ENCODE assay signal across 6 cellular contexts in genomic region chr19:58326501-58326913, GRCh38. TPM values are rescaled to one million over a fixed set of nuclear protein-coding genes. Genes with fewer than 3 reads are reported as not detected.
A peak's percentile ranks its signal among the peaks of the same experiment; 100 is the strongest.
DNase-seq lines count a peak whose midpoint lies in the region; ATAC-seq lines count a peak whose summit lies in the region.

No MANE protein-coding gene starts in this region.

- H3K9me3 Mint-ChIP-seq in activated CD4-positive, alpha-beta T cell treated with anti-CD3 and anti-CD28 coated beads for 36 hours (ENCODE audit: low read depth) = no peaks in the 10 kb centered on the region

- peak; percentile 45 for ATAC-seq in activated CD4-positive, alpha-beta T cell treated with anti-CD3 and anti-CD28 coated beads for 36 hours
- peak; percentile 18 for ATAC-seq in left ventricle myocardium superior

- intact Hi-C loops in activated CD4-positive, alpha-beta T cell treated with anti-CD3 and anti-CD28 coated beads for 36 hours (cut with DNase I, micrococcal nuclease) = loop anchor here (1.0 to 2.0 kb wide), 6 partner anchors 21 to 114 kb away; partner anchors contain the start of genes ERVK3-1 (in 2 of the 2), ZNF8 (in 2 of the 2), ZNF132 (in 1 of the 2) and ZNF497 (in 1 of the 2)
- intact Hi-C loops in left ventricle myocardium superior (cut with micrococcal nuclease) = no loop called here

- H3K27me3 ChIP-seq in thymus (ENCODE audit: control insufficient read depth, insufficient read depth) = no peaks in the 10 kb centered on the region

- no peaks in the 10 kb centered on the region for H3K36me3 Mint-ChIP-seq in activated CD4-positive, alpha-beta T cell treated with anti-CD3 and anti-CD28 coated beads for 36 hours (ENCODE audit: low read depth)

- no peaks in the 10 kb centered on the region for H3K36me3 ChIP-seq in thymus (ENCODE audit: control insufficient read depth, insufficient read depth)

- no peaks in the 10 kb centered on the region for H3K9me3 ChIP-seq in thymus (ENCODE audit: control insufficient read depth)

- CTCF ChIA-PET in activated CD4-positive, alpha-beta T cell treated with anti-CD3 and anti-CD28 coated beads for 36 hours (lab: Charles Lee) = interaction anchor here (1.3 kb wide), 1 partner anchor 18 kb away, joined by 4 read pairs; no protein-coding TSS in a partner anchor

- H3K27me3 Mint-ChIP-seq in activated CD4-positive, alpha-beta T cell treated with anti-CD3 and anti-CD28 coated beads for 36 hours = no peaks in the 10 kb centered on the region

- H3K4me3 Mint-ChIP-seq in activated CD4-positive, alpha-beta T cell treated with anti-CD3 and anti-CD28 coated beads for 36 hours = no peak overlapping the region

- peak overlapping the region; percentile 84 for H3K27ac ChIP-seq in thymus (ENCODE audit: low read depth)

- peak overlapping the region; percentile 78 for H3K4me3 ChIP-seq in thymus (ENCODE audit: low read length)

- POLR2A ChIA-PET in activated CD4-positive, alpha-beta T cell treated with anti-CD3 and anti-CD28 coated beads for 36 hours (lab: Charles Lee) = interaction anchor here (1.1 kb wide), 1 partner anchor 192 kb away, joined by 6 read pairs; the partner anchor contains the start of gene ZBTB45

- H3K4me1 ChIP-seq in thymus (ENCODE audit: control insufficient read depth, insufficient read depth, low read length) = peaks cover 10% of the 10 kb centered on the region

- WGBS in thymus = 16% methylated on average over 9 of the region's 9 CpGs

- no peak for DNase-seq in activated CD4-positive, alpha-beta T cell treated with anti-CD3 and anti-CD28 coated beads for 36 hours
- no peak for DNase-seq in activated CD4-positive, alpha-beta T cell treated with anti-CD3 and anti-CD28 coated beads, Interleukin-2, amount 50 U/mL, for 1 hour
- DNase-seq in left ventricle myocardium superior = no peak
- DNase-seq in DMS 273 (lab: John Stamatoyannopoulos, UW; ENCODE audit: unreplicated experiment) = no peak
- DNase-seq in NCI-H510A treated with DMSO at 0.1 percent for 48 hours (lab: John Stamatoyannopoulos, UW) = no peak

- H3K4me1 Mint-ChIP-seq in activated CD4-positive, alpha-beta T cell treated with anti-CD3 and anti-CD28 coated beads for 36 hours = peaks cover 4% of the 10 kb centered on the region

- no peak overlapping the region for H3K27ac Mint-ChIP-seq in activated CD4-positive, alpha-beta T cell treated with anti-CD3 and anti-CD28 coated beads for 36 hours

RNA-seq across cellular contexts. Expression of gene ZSCAN22, which starts 0.3 kb away (rescaled TPM):
- 1 to 10 TPM; 3.1 to 3.8 TPM for total RNA-seq in activated CD4-positive, alpha-beta T cell treated with anti-CD3 and anti-CD28 coated beads for 36 hours
- 1.5 TPM for total RNA-seq in left ventricle myocardium superior
- polyA plus RNA-seq in thymus = 1.2 TPM

RNA-seq across cellular contexts. Expression of gene ERVK3-1, which starts 21.3 kb away (rescaled TPM):
- 10 to 100 TPM; 38.6 to 53.6 TPM for total RNA-seq in activated CD4-positive, alpha-beta T cell treated with anti-CD3 and anti-CD28 coated beads for 36 hours
- total RNA-seq in left ventricle myocardium superior = 18.4 TPM
- polyA plus RNA-seq in thymus = 60.9 TPM

RNA-seq across cellular contexts. Expression of gene A1BG, which starts 26.8 kb away (rescaled TPM):
- 1 to 10 TPM; 2.9 to 4.7 TPM for total RNA-seq in activated CD4-positive, alpha-beta T cell treated with anti-CD3 and anti-CD28 coated beads for 36 hours
- 5.7 TPM for total RNA-seq in left ventricle myocardium superior
- polyA plus RNA-seq in thymus = 77.3 TPM

RNA-seq across cellular contexts. Expression of gene ZNF497, which starts 36.0 kb away (rescaled TPM):
- total RNA-seq in activated CD4-positive, alpha-beta T cell treated with anti-CD3 and anti-CD28 coated beads for 36 hours = 1 to 10 TPM; 1.1 to 1.5 TPM
- 0.55 TPM for total RNA-seq in left ventricle myocardium superior
- polyA plus RNA-seq in thymus = 1.3 TPM

RNA-seq across cellular contexts. Expression of gene ZNF8, which starts 47.8 kb away (rescaled TPM):
- 1 to 10 TPM; 4.4 to 4.5 TPM for total RNA-seq in activated CD4-positive, alpha-beta T cell treated with anti-CD3 and anti-CD28 coated beads for 36 hours
- total RNA-seq in left ventricle myocardium superior = 4.8 TPM
- 3.7 TPM for polyA plus RNA-seq in thymus
